1 cellular context compared by ENCODE assay signal in genomic region chr1:11058026-11058425, GRCh38.
TF ChIP-seq lines count a peak whose summit lies in the region.

No MANE protein-coding gene starts in this region.

TF ChIP-seq in HCT116, 20 proteins besides CTCF, POLR2A, EP300 and RAD21:
- TF ChIP-seq, protein P1, sequence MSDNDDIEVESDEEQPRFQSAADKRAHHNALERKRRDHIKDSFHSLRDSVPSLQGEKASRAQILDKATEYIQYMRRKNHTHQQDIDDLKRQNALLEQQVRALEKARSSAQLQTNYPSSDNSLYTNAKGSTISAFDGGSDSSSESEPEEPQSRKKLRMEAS (IDR thresholded peaks at IDR 0.05) = no peak
- TF ChIP-seq SIN3A (IDR thresholded peaks at IDR 0.05; ENCODE audit: low read depth) (no peak), ZFX (IDR thresholded peaks at IDR 0.05) (no peak), SRF (IDR thresholded peaks at IDR 0.05; ENCODE audit: low read depth) (no peak), ZNF274 (IDR thresholded peaks at IDR 0.05; ENCODE audit: low read depth, low read length) (no peak), CBX3 (IDR thresholded peaks at IDR 0.05; ENCODE audit: low read depth) (no peak)
